ENCODE assay signal across 10 cellular contexts in the genomic region with DNA sequence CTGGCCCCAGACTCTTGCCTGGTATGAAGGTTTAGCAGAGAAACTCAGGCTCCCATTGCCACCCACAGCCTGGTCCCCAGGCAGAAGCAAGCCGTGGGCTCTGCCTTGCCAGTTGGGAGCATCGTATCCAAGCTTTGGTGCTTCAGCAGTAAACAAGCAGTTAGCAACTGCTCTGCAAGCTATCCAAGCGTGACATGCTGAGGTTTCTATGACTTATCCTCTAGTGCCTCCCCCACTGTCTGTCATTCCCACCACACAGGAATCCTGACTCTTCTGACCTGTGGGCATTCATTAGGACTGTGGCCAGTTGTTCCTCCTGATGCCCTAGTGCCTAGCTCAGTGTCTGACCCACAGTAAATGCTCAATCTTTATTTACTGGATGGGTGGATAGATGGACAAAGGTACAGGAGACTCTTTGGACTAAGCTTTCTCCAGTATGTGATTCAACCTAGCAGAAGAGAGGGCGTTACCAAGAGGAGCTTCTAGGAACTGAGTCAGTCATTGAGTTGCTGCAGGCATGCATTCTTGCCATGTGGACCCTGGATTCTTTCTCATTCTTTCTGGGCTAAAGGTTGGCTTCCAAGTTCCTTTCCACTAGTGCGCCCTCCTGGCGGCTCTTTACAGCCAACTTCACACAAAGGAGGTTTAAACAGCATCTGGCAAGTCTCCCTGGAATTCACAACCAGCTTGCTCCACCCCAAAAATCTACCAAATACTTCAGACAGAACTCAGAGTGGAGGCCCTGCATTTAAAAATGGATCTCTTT. TPM values are rescaled to one million over a fixed set of nuclear protein-coding genes. Genes with fewer than 3 reads are reported as not detected.
DNase-seq lines count a peak whose midpoint lies in the region; ATAC-seq, FAIRE-seq and TF ChIP-seq lines count a peak whose summit lies in the region.
"Had no signal": no experiment of that assay in that cellular context is flagged by ENCODE, and none has a peak within 500 bp of the region (broad histone marks: within the 10 kb centered on the region; RNA-seq: fewer than 3 reads in every experiment).

No MANE protein-coding gene starts in this region.

- H3K27me3 Mint-ChIP-seq in activated CD4-positive, alpha-beta memory T cell treated with anti-CD3 and anti-CD28 coated beads, Interleukin-2, amount 10 ng/mL, durations not matched to agents 7 days and 5 days, result peaks cover 39% of the 10 kb centered on the region

- H3K4me3 Mint-ChIP-seq in activated CD4-positive, alpha-beta memory T cell treated with anti-CD3 and anti-CD28 coated beads, Interleukin-2, amount 10 ng/mL, durations not matched to agents 7 days and 5 days, result no peak overlapping the region
- H3K4me3 Mint-ChIP-seq: activated T-cell treated with anti-CD3 and anti-CD28 coated beads, Interleukin-2, amount 50 U/mL, for 72 hours had no signal

- H3K4me3 ChIP-seq in BJ (ENCODE audit: low read depth, low read length) (no peak overlapping the region), bronchial epithelial cell (ENCODE audit: low read depth, low read length) (no peak overlapping the region), lower lobe of right lung (no peak overlapping the region)

- no peak overlapping the region for H3K27ac Mint-ChIP-seq in activated CD4-positive, alpha-beta memory T cell treated with anti-CD3 and anti-CD28 coated beads, Interleukin-2, amount 10 ng/mL, durations not matched to agents 7 days and 5 days
- H3K27ac Mint-ChIP-seq: activated T-cell treated with anti-CD3 and anti-CD28 coated beads, Interleukin-2, amount 50 U/mL, for 72 hours had no signal

- CTCF ChIA-PET in BJ (lab: Yijun Ruan, JAX), result interaction anchor here (0.5 to 4.6 kb wide), 22 partner anchors 10 to 191 kb away, joined by 3 to 46 read pairs (median 6); partner anchors contain the start of gene EVA1A
- CTCF ChIA-PET in activated CD4-positive, alpha-beta memory T cell treated with anti-CD3 and anti-CD28 coated beads, Interleukin-2, amount 10 ng/mL, durations not matched to agents 7 days and 5 days (lab: Charles Lee), result interaction anchor here (0.6 to 1.2 kb wide), 2 partner anchors 10 to 216 kb away, joined by 3 read pairs; no protein-coding TSS in a partner anchor

- H3K27me3 ChIP-seq in BJ (ENCODE audit: control insufficient read depth, insufficient read depth, low read length) (no peaks in the 10 kb centered on the region; the same call in 1 of the 2 replicates), bronchial epithelial cell (ENCODE audit: control insufficient read depth, insufficient read depth, low read length) (no peaks in the 10 kb centered on the region), lower lobe of right lung (ENCODE audit: low read depth) (peaks cover 12% of the 10 kb centered on the region)

- no peaks in the 10 kb centered on the region for H3K4me1 Mint-ChIP-seq in activated CD4-positive, alpha-beta memory T cell treated with anti-CD3 and anti-CD28 coated beads, Interleukin-2, amount 10 ng/mL, durations not matched to agents 7 days and 5 days

- H3K4me1 ChIP-seq in lower lobe of right lung, result peaks cover 15% of the 10 kb centered on the region

- no peaks in the 10 kb centered on the region for H3K36me3 Mint-ChIP-seq in activated CD4-positive, alpha-beta memory T cell treated with anti-CD3 and anti-CD28 coated beads, Interleukin-2, amount 10 ng/mL, durations not matched to agents 7 days and 5 days (ENCODE audit: low read depth)

- TF ChIP-seq CTCF in BJ (IDR thresholded peaks at IDR 0.05; ENCODE audit: insufficient read depth, low read depth, low read length), result peak; percentile 60
- peak; percentile 6 for TF ChIP-seq CTCF in bronchial epithelial cell (IDR thresholded peaks at IDR 0.05; ENCODE audit: insufficient read depth, low read length, severe bottlenecking)
- TF ChIP-seq CTCF in lower lobe of right lung (IDR thresholded peaks at IDR 0.05), result no peak

- intact Hi-C loops in lower lobe of right lung (cut with DNase I), result no loop called here

- peak overlapping the region; percentile 60 for H3K27ac ChIP-seq in lower lobe of right lung

- POLR2A ChIA-PET in BJ (lab: Charles Lee), result interaction anchor here (0.6 to 1.0 kb wide), 4 partner anchors 10 to 141 kb away, joined by 3 to 5 read pairs (median 3); no protein-coding TSS in a partner anchor
- POLR2A ChIA-PET in activated CD4-positive, alpha-beta memory T cell treated with anti-CD3 and anti-CD28 coated beads, Interleukin-2, amount 10 ng/mL, durations not matched to agents 7 days and 5 days (lab: Charles Lee), result no interaction called here

- H3K9me3 ChIP-seq in lower lobe of right lung, result no peaks in the 10 kb centered on the region

- H3K36me3 ChIP-seq in BJ (ENCODE audit: control insufficient read depth, insufficient read depth, low read length), result no peaks in the 10 kb centered on the region
- no peaks in the 10 kb centered on the region for H3K36me3 ChIP-seq in bronchial epithelial cell (ENCODE audit: control insufficient read depth, insufficient read depth, low read length)
- H3K36me3 ChIP-seq in lower lobe of right lung, result no peaks in the 10 kb centered on the region

- DNase-seq in BJ (ENCODE audit: low read depth) (peak; percentile 94), HT1080 (ENCODE audit: low read depth) (peak; percentile 98), bronchial epithelial cell (ENCODE audit: low read depth) (peak; percentile 96), lower lobe of right lung (peak; percentile 59), NCI-H146 (lab: John Stamatoyannopoulos, UW) (no peak), SIG-M5 treated with dmso at 0.1 percent for 504 hours (lab: John Stamatoyannopoulos, UW; ENCODE audit: unreplicated experiment) (no peak)
- no peak for DNase-seq in activated CD4-positive, alpha-beta memory T cell treated with anti-CD3 and anti-CD28 coated beads, Interleukin-2, amount 10 ng/mL, durations not matched to agents 7 days and 5 days
- DNase-seq: activated T-cell treated with anti-CD3 and anti-CD28 coated beads, Interleukin-2, amount 50 U/mL, for 72 hours; NK-92 treated with Interleukin-12 subunit alpha and Interleukin-12 subunit beta, amount 100 ng/mL, for 24 hours had no signal

- FAIRE-seq in bronchial epithelial cell (lab: Jason Lieb, UNC), result peak; percentile 76

- H3K9me3 Mint-ChIP-seq in activated CD4-positive, alpha-beta memory T cell treated with anti-CD3 and anti-CD28 coated beads, Interleukin-2, amount 10 ng/mL, durations not matched to agents 7 days and 5 days, result no peaks in the 10 kb centered on the region
- H3K9me3 Mint-ChIP-seq: activated T-cell treated with anti-CD3 and anti-CD28 coated beads, Interleukin-2, amount 50 U/mL, for 72 hours had no signal

- ATAC-seq in lower lobe of right lung, result peak; percentile 69 to 70
- no peak for ATAC-seq in activated CD4-positive, CD25-positive, alpha-beta regulatory T cell treated with anti-CD3 and anti-CD28 coated beads, Interleukin-2, amount 50 U/mL, for 24 hours
- ATAC-seq: activated T-cell treated with anti-CD3 and anti-CD28 coated beads, Interleukin-2, amount 50 U/mL, for 72 hours had no signal

RNA-seq across cellular contexts. Expression of gene MRPL19, which starts 40.6 kb away (rescaled TPM):
- 13.9 and 33.3 TPM in 2 replicates for polyA plus RNA-seq in BJ (2011; rRNA removed)
- 7.5 and 9.1 TPM in 2 replicates for polyA minus RNA-seq in BJ (2011; rRNA and poly(A)+ RNA removed)
- 80.5 and 119 TPM in 2 replicates for total RNA-seq in HT1080 (2014; rRNA removed; shearing (Covaris generic))
- polyA plus RNA-seq in HT1080 (2015; cell fraction: cytosol; rRNA removed), result 67.1 and 67.8 TPM in 2 replicates
- polyA plus RNA-seq in HT1080 (2015; cell fraction: nucleus; rRNA removed), result 39.2 and 41.4 TPM in 2 replicates
- total RNA-seq in bronchial epithelial cell, result 36.2 and 51.6 TPM in 2 replicates
- 39.8 TPM for total RNA-seq in lower lobe of right lung
- 10 to 100 TPM; 37.7 to 41.6 TPM for total RNA-seq in activated CD4-positive, alpha-beta memory T cell treated with anti-CD3 and anti-CD28 coated beads, Interleukin-2, amount 10 ng/mL, durations not matched to agents 7 days and 5 days

RNA-seq across cellular contexts. Expression of gene EVA1A, which starts 45.2 kb away (rescaled TPM):
- 30.2 and 41.0 TPM in 2 replicates for polyA plus RNA-seq in BJ (2011; rRNA removed)
- polyA minus RNA-seq in BJ (2011; rRNA and poly(A)+ RNA removed), result 24.3 and 40.2 TPM in 2 replicates
- total RNA-seq in HT1080 (2014; rRNA removed; shearing (Covaris generic)), result 142 and 177 TPM in 2 replicates
- polyA plus RNA-seq in HT1080 (2015; cell fraction: cytosol; rRNA removed), result 83.5 and 95.7 TPM in 2 replicates
- polyA plus RNA-seq in HT1080 (2015; cell fraction: nucleus; rRNA removed), result 39.2 and 48.2 TPM in 2 replicates
- total RNA-seq in bronchial epithelial cell, result 4.6 and 5.8 TPM in 2 replicates
- 31.7 TPM for total RNA-seq in lower lobe of right lung
- total RNA-seq in activated CD4-positive, alpha-beta memory T cell treated with anti-CD3 and anti-CD28 coated beads, Interleukin-2, amount 10 ng/mL, durations not matched to agents 7 days and 5 days, result not detected

Comparison
In these comparisons a context has a peak if more than half of its experiments do, and no peak if none do; other contexts are left out.
1. DNase-seq: peak in BJ (single experiment), HT1080 (single experiment), bronchial epithelial cell (single experiment) and lower lobe of right lung (single experiment); none in NCI-H146 (single experiment), SIG-M5 treated with dmso at 0.1 percent for 504 hours (single experiment) and activated CD4-positive, alpha-beta memory T cell treated with anti-CD3 and anti-CD28 coated beads, Interleukin-2, amount 10 ng/mL, durations not matched to agents 7 days and 5 days (single experiment).
2. ATAC-seq: peak in lower lobe of right lung (2 of 2); none in activated CD4-positive, CD25-positive, alpha-beta regulatory T cell treated with anti-CD3 and anti-CD28 coated beads, Interleukin-2, amount 50 U/mL, for 24 hours (0 of 2).